In the genomic region with DNA sequence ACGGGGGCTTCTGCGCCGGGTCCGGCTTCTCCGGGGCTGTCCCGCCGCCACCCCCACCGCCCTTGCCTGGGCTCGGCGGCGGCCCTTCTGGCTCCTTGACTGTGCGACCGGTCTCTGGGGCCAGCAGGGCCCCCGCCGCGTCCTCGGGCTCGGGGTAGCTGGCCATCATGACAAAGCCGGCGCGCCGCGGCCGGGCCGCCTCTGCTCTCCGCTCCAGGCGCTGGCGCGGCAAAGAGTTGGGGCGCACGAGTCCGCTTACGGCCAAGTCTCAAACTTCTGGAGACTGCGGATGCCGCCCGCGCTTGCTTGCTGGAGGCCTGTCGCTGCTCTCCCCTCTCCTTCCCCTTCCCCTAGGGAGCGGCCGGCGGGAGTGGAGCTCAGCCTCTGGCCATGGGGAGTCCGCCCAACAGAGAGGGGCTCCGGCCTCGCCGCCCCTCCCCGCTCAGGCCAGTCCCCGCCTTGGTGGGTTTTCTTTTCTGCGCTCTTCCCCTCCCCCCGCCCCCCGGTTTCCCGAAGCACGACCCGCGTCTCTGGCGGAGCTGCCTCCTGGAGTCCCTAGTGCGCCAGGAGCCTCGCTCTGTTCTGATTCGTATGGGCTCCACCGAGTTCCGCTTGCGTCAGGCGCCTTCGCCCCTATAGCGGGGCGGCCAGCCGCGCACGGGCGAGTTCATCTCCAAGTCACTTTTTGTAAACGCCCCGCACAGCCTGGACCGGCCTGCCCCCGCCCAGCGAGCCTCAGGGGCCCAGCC, we compare ENCODE assay signal across 1 cellular context.
TF ChIP-seq lines count a peak whose summit lies in the region.

A gene (minus strand): TSS at position 584 of the 749 bp plus-strand sequence. CDS start 415 bp downstream, at position 169.
A gene (plus strand): TSS at position 664 of the 749 bp plus-strand sequence. CDS start 148 bp downstream, outside the sequence.

TF ChIP-seq in A549, 52 proteins besides CTCF, POLR2A, EP300 and RAD21 (continued from another document):
- TF ChIP-seq, protein P1, sequence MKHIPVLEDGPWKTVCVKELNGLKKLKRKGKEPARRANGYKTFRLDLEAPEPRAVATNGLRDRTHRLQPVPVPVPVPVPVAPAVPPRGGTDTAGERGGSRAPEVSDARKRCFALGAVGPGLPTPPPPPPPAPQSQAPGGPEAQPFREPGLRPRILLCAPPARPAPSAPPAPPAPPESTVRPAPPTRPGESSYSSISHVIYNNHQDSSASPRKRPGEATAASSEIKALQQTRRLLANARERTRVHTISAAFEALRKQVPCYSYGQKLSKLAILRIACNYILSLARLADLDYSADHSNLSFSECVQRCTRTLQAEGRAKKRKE (CRISPR knock-in tag; IDR thresholded peaks at IDR 0.05; ENCODE audit: low read depth) = no peak
- no peak for TF ChIP-seq CBX2 (IDR thresholded peaks at IDR 0.05; ENCODE audit: borderline replicate concordance, low read depth)
